Comparison of ENCODE assay signal across 17 cellular contexts in the genomic region with DNA sequence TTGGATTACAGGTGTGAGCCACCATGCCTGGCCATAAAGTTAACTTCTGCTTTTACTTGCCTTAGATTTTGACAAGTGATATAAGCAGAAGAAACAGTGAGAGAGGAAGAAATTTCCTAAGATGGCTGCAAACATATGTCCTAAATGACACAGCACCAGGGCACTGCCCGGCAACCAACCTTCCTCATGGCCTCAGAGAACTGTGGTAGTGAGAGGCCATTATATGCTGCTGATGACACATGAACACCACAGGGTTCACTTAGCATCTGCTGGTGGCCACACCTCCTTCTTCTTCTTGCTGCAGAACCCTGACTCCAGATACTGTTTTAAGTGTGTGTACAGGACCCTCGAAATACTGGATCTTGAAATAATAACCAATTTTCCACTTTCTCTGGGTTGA.
A peak's percentile ranks its signal among the peaks of the same experiment; 100 is the strongest.
DNase-seq lines count a peak whose midpoint lies in the region; ATAC-seq and TF ChIP-seq lines count a peak whose summit lies in the region.
"Had no signal": no experiment of that assay in that cellular context is flagged by ENCODE, and none has a peak within 500 bp of the region (broad histone marks: within the 10 kb centered on the region; RNA-seq: fewer than 3 reads in every experiment).

No MANE protein-coding gene starts in this region.

- in situ Hi-C loops in KBM-7 (cut with MboI; ENCODE audit: low pct_unique_long_range_greater_than_20kb, low sequenced_read_pairs): no loop called here

- no peaks in the 10 kb centered on the region for H3K36me3 ChIP-seq in mucosa of descending colon (ENCODE audit: low read depth)
- H3K36me3 ChIP-seq: BLaER1 treated with 17β-estradiol and CSF1 and Interleukin-3, amounts not matched to agents 10 nM and 100 nM; right lobe of liver had no signal

- intact Hi-C loops in mucosa of descending colon (cut with DNase I, micrococcal nuclease): no loop called here

- ATAC-seq in mucosa of descending colon: peak; percentile 63
- no peak for ATAC-seq in HG03469 (IDR thresholded peaks at IDR 0.05; ENCODE audit: unreplicated experiment)
- ATAC-seq: GM23338 had no signal

- TF ChIP-seq CTCF in mucosa of descending colon (IDR thresholded peaks at IDR 0.05): no peak

- no peaks in the 10 kb centered on the region for H3K9me3 ChIP-seq in mucosa of descending colon
- H3K9me3 ChIP-seq: right lobe of liver, SK-N-SH had no signal

- H3K4me1 ChIP-seq in mucosa of descending colon (ENCODE audit: low read depth): no peaks in the 10 kb centered on the region
- H3K4me1 ChIP-seq: right lobe of liver had no signal

- DNase-seq in DMS 273 (lab: John Stamatoyannopoulos, UW; ENCODE audit: unreplicated experiment): peak; percentile 28
- DNase-seq in DMS 273 treated with DMSO at 0.1 percent for 48 hours (lab: John Stamatoyannopoulos, UW): no peak
- DNase-seq in KBM-7: peak; percentile 18
- DNase-seq in RKO (ENCODE audit: low spot score): peak; percentile 6
- no peak for DNase-seq in mucosa of descending colon
- no peak for DNase-seq in NCI-H774 (lab: John Stamatoyannopoulos, UW)
- no peak for DNase-seq in NCI-H2081 treated with DMSO at 0.1 percent for 48 hours (lab: John Stamatoyannopoulos, UW)
- DNase-seq: activated CD8-positive, alpha-beta memory T cell treated with anti-CD3 and anti-CD28 coated beads for 24 hours; amygdala; DND-41; right lobe of liver; SK-N-SH; stimulated activated CD4-positive, alpha-beta T cell treated with anti-CD3 and anti-CD28 coated beads, Interleukin-4, amount 100 ng/mL, for 1 hour; stimulated activated CD8-positive, alpha-beta memory T cell treated with anti-CD3 and anti-CD28 coated beads, Interleukin-4, amount 100 ng/mL, for 48 hours had no signal

- H3K4me3 ChIP-seq in mucosa of descending colon: no peak overlapping the region
- H3K4me3 ChIP-seq: BLaER1 treated with 17β-estradiol and CSF1 and Interleukin-3, amounts not matched to agents 10 nM and 100 nM; GM23338; right lobe of liver had no signal

Comparison
In these comparisons a context has a peak if more than half of its experiments do, and no peak if none do; other contexts are left out.
1. DNase-seq: peak in DMS 273 (single experiment), KBM-7 (single experiment) and RKO (single experiment); none in DMS 273 treated with DMSO at 0.1 percent for 48 hours (single experiment), mucosa of descending colon (0 of 3), NCI-H774 (single experiment) and NCI-H2081 treated with DMSO at 0.1 percent for 48 hours (single experiment).